Comparison of ENCODE assay signal across 8 cellular contexts in the genomic region with DNA sequence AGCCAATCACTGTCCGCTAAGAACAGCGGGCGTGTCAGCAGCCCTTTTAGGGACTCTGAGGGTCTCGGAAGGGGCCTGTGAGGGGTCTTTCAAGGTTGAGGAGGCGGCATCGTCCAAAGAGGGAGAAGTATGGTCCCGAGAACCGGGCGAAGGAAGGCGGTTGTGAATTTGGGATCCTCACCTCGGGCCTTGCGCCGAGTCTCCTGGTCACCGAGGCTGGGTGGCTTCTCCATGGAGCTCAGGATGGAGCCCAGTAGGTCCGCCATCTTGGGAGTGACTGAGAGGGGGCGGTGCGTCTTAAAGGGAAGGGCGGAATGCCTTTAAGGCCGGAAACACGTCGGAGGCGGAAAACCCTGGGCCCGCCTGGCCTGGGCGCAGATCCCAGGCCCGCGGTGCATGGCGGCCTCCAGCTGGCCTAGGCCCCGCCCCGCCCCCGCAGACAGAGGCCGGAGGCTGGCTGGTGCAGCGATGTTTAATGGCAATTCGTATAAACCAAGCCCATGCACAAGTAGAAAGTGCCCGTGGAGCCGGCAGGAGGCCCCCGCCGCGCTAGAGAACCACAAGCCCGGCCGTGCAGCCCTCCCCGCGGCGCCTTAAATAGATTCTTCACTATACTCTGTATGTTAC. TPM values are rescaled to one million over a fixed set of nuclear protein-coding genes. Genes with fewer than 3 reads are reported as not detected.
DNase-seq lines count a peak whose midpoint lies in the region; ATAC-seq, FAIRE-seq and TF ChIP-seq lines count a peak whose summit lies in the region.

A gene with protein sequence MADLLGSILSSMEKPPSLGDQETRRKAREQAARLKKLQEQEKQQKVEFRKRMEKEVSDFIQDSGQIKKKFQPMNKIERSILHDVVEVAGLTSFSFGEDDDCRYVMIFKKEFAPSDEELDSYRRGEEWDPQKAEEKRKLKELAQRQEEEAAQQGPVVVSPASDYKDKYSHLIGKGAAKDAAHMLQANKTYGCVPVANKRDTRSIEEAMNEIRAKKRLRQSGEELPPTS (minus strand): TSS at position 279 of the 627 bp plus-strand sequence. CDS start 13 bp downstream, at position 266.

- CTCF ChIA-PET in HepG2 (lab: Yijun Ruan, JAX; ENCODE audit: low intra/inter-chr PET ratio, low total read pairs), result no interaction called here

- H3K27ac ChIP-seq in coronary artery (peak within 1 kb of the TSS; percentile 85 to 98), HepG2 (ENCODE audit: extremely low read length, insufficient read depth, low read length) (peak within 1 kb of the TSS; percentile 92)

- peak; percentile 77 for TF ChIP-seq RAD21 in HepG2 (CRISPR knock-in tag; IDR thresholded peaks at IDR 0.05)

- in situ Hi-C loops in HepG2 (cut with HindIII; ENCODE audit: extremely low pct_ligation_motif_present, low pct_unique_long_range_greater_than_20kb), result no loop called here

- WGBS in HepG2 (ENCODE audit: low lambda C conversion rate), result 2% methylated on average over 14 of the region's 43 CpGs

- ATAC-seq in GM19351 (IDR thresholded peaks at IDR 0.05; ENCODE audit: unreplicated experiment) (peak; percentile 59), HG03520 (IDR thresholded peaks at IDR 0.05; ENCODE audit: unreplicated experiment) (peak; percentile 45), HepG2 (peak; percentile 68)

- peak within 1 kb of the TSS; percentile 91 for H3K9ac ChIP-seq in HepG2 (ENCODE audit: insufficient read depth, low read depth, low read length)

- TF ChIP-seq CTCF in coronary artery (IDR thresholded peaks at IDR 0.05) (no peak), HepG2 (CRISPR knock-in tag; IDR thresholded peaks at IDR 0.05) (0 out of 2 replicates have a peak, but pooled peaks have one; percentile 26)

- peak within 1 kb of the TSS; percentile 78 for H3K4me3 ChIP-seq in coronary artery
- H3K4me3 ChIP-seq in HepG2 (replicated peaks in 1 of 3; ENCODE audit: insufficient read depth in 1 of 3, low read depth in 2 of 3, low read length in 3 of 3), result peak within 1 kb of the TSS; percentile 72 to 88 (median 77)

- POLR2A ChIA-PET in HepG2 (lab: Yijun Ruan, JAX), result interaction anchor here (0.9 to 10.5 kb wide), 26 partner anchors 8 to 391 kb away, joined by 3 to 273 read pairs (median 6); a partner anchor contains a TSS

- H3K4me1 ChIP-seq in HepG2 (ENCODE audit: insufficient read depth, low read length), result peaks cover 31% of the 10 kb centered on the region

- peaks cover 0 to 13% of the 10 kb centered on the region in 2 experiments; a peak in 3 of 5 replicates for H3K36me3 ChIP-seq in HepG2 (replicated peaks in 1 of 2; ENCODE audit: control insufficient read depth in 1 of 2, insufficient read depth in 2 of 2, low read length in 2 of 2)

- no TSS peak for BruUV-seq in HepG2 (replicated peaks; lab: Mats Ljungman, UMichigan)

- no peak within 1 kb of the TSS for H2AFZ ChIP-seq in HepG2 (ENCODE audit: low read length)

- TF ChIP-seq EP300 in HepG2 (IDR thresholded peaks at IDR 0.05; ENCODE audit: low read depth in 2 of 2, low read length in 2 of 2) (peak in 1 of 2 experiments; percentile 3; a peak in 1 of 4 replicates), HepG2 (CRISPR knock-in tag; IDR thresholded peaks at IDR 0.05; ENCODE audit: borderline replicate concordance) (0 out of 2 replicates have a peak, but pooled peaks have one; percentile 13)

- no peaks in the 10 kb centered on the region; a peak in 1 of 5 replicates for H3K27me3 ChIP-seq in HepG2 (ENCODE audit: control insufficient read depth in 1 of 2, insufficient read depth in 2 of 2, low read length in 2 of 2)

- no peaks in the 10 kb centered on the region for H3K9me3 ChIP-seq in HepG2 (ENCODE audit: low read length)

- DNase-seq in C1 segment of cervical spinal cord (lab: John Stamatoyannopoulos, UW) (peak; percentile 94 to 100 (median 99)), NCI-H526 treated with DMSO at 0.1 percent for 48 hours (lab: John Stamatoyannopoulos, UW) (peak; percentile 93), coronary artery (ENCODE audit: low spot score) (peak; percentile 98), HepG2 (ENCODE audit: low spot score) (peak; percentile 90)
- peak; percentile 92 for DNase-seq in activated CD4-positive, alpha-beta T cell treated with anti-CD3 and anti-CD28 coated beads, Interleukin-2, amount 50 U/mL, for 1 hour
- DNase-seq in stimulated activated CD4-positive, alpha-beta T cell treated with anti-CD3 and anti-CD28 coated beads, Interleukin-2, amount 100 ng/mL, for 48 hours, result peak; percentile 90 to 92

- H3K4me2 ChIP-seq in HepG2 (ENCODE audit: low read depth, low read length), result peak within 1 kb of the TSS; percentile 94

- no peaks in the 10 kb centered on the region for H4K20me1 ChIP-seq in HepG2 (ENCODE audit: insufficient read depth, low read length)

- TF ChIP-seq POLR2A in HepG2 (IDR thresholded peaks at IDR 0.05; ENCODE audit: insufficient read depth in 1 of 2, low read depth in 2 of 2, low read length in 2 of 2), result peak; percentile 62 to 74

- intact Hi-C loops in HepG2 (cut with micrococcal nuclease; ENCODE audit: unreplicated experiment), result loop anchor here (1.0 to 10.0 kb wide), 3 partner anchors 17 to 253 kb away; a partner anchor contains a TSS

- FAIRE-seq in HepG2 (lab: Jason Lieb, UNC), result peak; percentile 34

- peaks cover 27% of the 10 kb centered on the region for H3K79me2 ChIP-seq in HepG2 (ENCODE audit: insufficient read depth, low read length)

TF ChIP-seq in HepG2, 621 proteins besides CTCF, POLR2A, EP300 and RAD21 (continues in another document):
- TF ChIP-seq GTF3A (CRISPR knock-in tag; conservative IDR thresholded peaks at IDR 0.05), result no peak
- TF ChIP-seq RXRA (CRISPR knock-in tag; IDR thresholded peaks at IDR 0.05), result peak; percentile 74
- TF ChIP-seq SP4 (CRISPR knock-in tag; IDR thresholded peaks at IDR 0.05), result peak; percentile 29; the same call in 1 of the 2 replicates
- peak; percentile 77; the same call in 1 of the 2 replicates for TF ChIP-seq SRY (CRISPR knock-in tag; IDR thresholded peaks at IDR 0.05)
- TF ChIP-seq, protein P1, sequence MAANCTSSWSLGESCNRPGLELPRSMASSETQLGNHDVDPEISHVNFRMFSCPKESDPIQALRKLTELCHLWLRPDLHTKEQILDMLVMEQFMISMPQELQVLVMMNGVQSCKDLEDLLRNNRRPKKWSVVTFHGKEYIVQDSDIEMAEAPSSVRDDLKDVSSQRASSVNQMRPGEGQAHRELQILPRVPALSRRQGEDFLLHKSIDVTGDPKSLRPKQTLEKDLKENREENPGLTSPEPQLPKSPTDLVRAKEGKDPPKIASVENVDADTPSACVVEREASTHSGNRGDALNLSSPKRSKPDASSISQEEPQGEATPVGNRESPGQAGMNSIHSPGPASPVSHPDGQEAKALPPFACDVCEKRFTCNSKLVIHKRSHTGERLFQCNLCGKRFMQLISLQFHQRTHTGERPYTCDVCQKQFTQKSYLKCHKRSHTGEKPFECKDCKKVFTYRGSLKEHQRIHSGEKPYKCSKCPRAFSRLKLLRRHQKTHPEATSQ (CRISPR knock-in tag; IDR thresholded peaks at IDR 0.05; ENCODE audit: borderline replicate concordance), result no peak
- TF ChIP-seq, protein P2, sequence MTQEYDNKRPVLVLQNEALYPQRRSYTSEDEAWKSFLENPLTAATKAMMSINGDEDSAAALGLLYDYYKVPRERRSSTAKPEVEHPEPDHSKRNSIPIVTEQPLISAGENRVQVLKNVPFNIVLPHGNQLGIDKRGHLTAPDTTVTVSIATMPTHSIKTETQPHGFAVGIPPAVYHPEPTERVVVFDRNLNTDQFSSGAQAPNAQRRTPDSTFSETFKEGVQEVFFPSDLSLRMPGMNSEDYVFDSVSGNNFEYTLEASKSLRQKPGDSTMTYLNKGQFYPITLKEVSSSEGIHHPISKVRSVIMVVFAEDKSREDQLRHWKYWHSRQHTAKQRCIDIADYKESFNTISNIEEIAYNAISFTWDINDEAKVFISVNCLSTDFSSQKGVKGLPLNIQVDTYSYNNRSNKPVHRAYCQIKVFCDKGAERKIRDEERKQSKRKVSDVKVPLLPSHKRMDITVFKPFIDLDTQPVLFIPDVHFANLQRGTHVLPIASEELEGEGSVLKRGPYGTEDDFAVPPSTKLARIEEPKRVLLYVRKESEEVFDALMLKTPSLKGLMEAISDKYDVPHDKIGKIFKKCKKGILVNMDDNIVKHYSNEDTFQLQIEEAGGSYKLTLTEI (CRISPR knock-in tag; conservative IDR thresholded peaks at IDR 0.05), result no peak
- TF ChIP-seq MIXL1 (CRISPR knock-in tag; IDR thresholded peaks at IDR 0.05), result 0 out of 2 replicates have a peak, but pooled peaks have one; percentile 33

RNA-seq across cellular contexts. Expression of the gene that starts here (rescaled TPM):
- total RNA-seq in HepG2 (2016; rRNA removed; fragmentation: Illumina TruSeq; extraction: Trizol), result 59.0 and 74.8 TPM in 2 replicates
- total RNA-seq in HepG2 (2016; cell fraction: cytosol; rRNA removed; fragmentation: Illumina TruSeq; extraction: Trizol; ENCODE audit: low read depth), result 15.5 and 15.8 TPM in 2 replicates
- 57.5 and 79.4 TPM in 2 replicates for total RNA-seq in HepG2 (2016; cell fraction: insoluble cytoplasmic fraction; rRNA removed; fragmentation: Illumina TruSeq; extraction: Trizol)
- total RNA-seq in HepG2 (2016; cell fraction: membrane; rRNA removed; fragmentation: Illumina TruSeq; extraction: Trizol), result 24.4 and 25.5 TPM in 2 replicates
- 29.6 and 30.0 TPM in 2 replicates for total RNA-seq in HepG2 (2016; cell fraction: nucleus; rRNA removed; fragmentation: Illumina TruSeq; extraction: Trizol)
- polyA plus RNA-seq in HepG2 (2011; rRNA removed), result 46.6 and 51.0 TPM in 2 replicates
- polyA plus RNA-seq in HepG2 (2011; cell fraction: cytosol; rRNA removed), result 42.5 and 54.3 TPM in 2 replicates
- polyA plus RNA-seq in HepG2 (2011; cell fraction: nucleus; rRNA removed), result 48.9 and 55.1 TPM in 2 replicates
- polyA plus RNA-seq in HepG2 (2012), result 46.7 and 52.1 TPM in 2 replicates
- 18.4 and 18.9 TPM in 2 replicates for polyA plus RNA-seq in HepG2 (2016; cell fraction: cytosol; fragmentation: Illumina TruSeq; extraction: Trizol; ENCODE audit: low read depth)
- 103 and 105 TPM in 2 replicates for polyA plus RNA-seq in HepG2 (2016; cell fraction: insoluble cytoplasmic fraction; fragmentation: Illumina TruSeq; extraction: Trizol; ENCODE audit: low read depth)
- 24.3 and 25.8 TPM in 2 replicates for polyA plus RNA-seq in HepG2 (2016; cell fraction: membrane; fragmentation: Illumina TruSeq; extraction: Trizol; ENCODE audit: low read depth)
- 73.4 and 75.2 TPM in 2 replicates for polyA plus RNA-seq in HepG2 (2016; cell fraction: nucleus; fragmentation: Illumina TruSeq; extraction: Trizol; ENCODE audit: insufficient read depth, low read depth)
- polyA minus RNA-seq in HepG2 (2011; rRNA and poly(A)+ RNA removed; ENCODE audit: low replicate concordance), result 13.7 and 25.4 TPM in 2 replicates
- 15.3 and 21.8 TPM in 2 replicates for polyA minus RNA-seq in HepG2 (2011; cell fraction: cytosol; rRNA and poly(A)+ RNA removed)
- 19.0 and 27.0 TPM in 2 replicates for polyA minus RNA-seq in HepG2 (2011; cell fraction: nucleus; rRNA and poly(A)+ RNA removed)

Comparison
In these comparisons a context has a peak if more than half of its experiments do, and no peak if none do; other contexts are left out.
1. Peak in every context shown above with its lines: DNase-seq, ATAC-seq, H3K4me3 ChIP-seq and H3K27ac ChIP-seq.